ENCODE assay signal across 2 cellular contexts in the genomic region with DNA sequence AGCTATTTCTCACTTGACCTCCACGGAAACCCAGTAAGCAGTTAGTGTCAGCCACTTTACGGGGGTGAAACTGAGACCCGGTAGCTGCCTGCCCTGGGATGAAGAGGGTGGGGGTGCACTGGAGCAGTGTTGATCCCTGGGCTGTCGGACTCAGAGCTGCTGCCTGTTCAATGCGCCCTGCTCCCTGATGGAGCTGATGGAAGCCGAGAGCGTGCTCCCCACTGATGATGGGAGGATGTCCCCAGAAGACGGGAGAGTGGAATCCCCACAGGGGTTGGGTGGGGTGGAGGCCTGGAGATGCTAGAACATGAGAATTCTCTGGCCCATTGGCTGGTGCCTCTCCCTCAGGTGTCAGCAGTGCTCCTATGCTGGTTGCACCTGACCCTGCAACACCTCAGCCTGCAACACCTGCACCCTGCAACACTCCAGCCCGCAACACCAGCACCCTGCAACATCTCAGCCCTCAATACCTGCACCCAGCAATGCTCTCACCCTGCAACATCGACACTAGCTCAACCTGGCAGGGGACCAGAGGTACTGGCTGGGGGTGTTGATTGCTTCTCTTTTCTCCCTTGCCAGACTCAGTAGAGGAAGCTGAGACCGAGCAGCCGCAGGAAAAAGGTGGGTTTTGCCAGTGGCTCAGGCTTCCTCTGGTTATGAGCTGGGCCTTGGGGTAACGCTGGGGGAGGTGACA.
TF ChIP-seq lines count a peak whose summit lies in the region.

No MANE protein-coding gene starts in this region.

TF ChIP-seq in GM23338, 12 proteins besides CTCF, POLR2A, EP300 and RAD21:
- TF ChIP-seq, protein P1, sequence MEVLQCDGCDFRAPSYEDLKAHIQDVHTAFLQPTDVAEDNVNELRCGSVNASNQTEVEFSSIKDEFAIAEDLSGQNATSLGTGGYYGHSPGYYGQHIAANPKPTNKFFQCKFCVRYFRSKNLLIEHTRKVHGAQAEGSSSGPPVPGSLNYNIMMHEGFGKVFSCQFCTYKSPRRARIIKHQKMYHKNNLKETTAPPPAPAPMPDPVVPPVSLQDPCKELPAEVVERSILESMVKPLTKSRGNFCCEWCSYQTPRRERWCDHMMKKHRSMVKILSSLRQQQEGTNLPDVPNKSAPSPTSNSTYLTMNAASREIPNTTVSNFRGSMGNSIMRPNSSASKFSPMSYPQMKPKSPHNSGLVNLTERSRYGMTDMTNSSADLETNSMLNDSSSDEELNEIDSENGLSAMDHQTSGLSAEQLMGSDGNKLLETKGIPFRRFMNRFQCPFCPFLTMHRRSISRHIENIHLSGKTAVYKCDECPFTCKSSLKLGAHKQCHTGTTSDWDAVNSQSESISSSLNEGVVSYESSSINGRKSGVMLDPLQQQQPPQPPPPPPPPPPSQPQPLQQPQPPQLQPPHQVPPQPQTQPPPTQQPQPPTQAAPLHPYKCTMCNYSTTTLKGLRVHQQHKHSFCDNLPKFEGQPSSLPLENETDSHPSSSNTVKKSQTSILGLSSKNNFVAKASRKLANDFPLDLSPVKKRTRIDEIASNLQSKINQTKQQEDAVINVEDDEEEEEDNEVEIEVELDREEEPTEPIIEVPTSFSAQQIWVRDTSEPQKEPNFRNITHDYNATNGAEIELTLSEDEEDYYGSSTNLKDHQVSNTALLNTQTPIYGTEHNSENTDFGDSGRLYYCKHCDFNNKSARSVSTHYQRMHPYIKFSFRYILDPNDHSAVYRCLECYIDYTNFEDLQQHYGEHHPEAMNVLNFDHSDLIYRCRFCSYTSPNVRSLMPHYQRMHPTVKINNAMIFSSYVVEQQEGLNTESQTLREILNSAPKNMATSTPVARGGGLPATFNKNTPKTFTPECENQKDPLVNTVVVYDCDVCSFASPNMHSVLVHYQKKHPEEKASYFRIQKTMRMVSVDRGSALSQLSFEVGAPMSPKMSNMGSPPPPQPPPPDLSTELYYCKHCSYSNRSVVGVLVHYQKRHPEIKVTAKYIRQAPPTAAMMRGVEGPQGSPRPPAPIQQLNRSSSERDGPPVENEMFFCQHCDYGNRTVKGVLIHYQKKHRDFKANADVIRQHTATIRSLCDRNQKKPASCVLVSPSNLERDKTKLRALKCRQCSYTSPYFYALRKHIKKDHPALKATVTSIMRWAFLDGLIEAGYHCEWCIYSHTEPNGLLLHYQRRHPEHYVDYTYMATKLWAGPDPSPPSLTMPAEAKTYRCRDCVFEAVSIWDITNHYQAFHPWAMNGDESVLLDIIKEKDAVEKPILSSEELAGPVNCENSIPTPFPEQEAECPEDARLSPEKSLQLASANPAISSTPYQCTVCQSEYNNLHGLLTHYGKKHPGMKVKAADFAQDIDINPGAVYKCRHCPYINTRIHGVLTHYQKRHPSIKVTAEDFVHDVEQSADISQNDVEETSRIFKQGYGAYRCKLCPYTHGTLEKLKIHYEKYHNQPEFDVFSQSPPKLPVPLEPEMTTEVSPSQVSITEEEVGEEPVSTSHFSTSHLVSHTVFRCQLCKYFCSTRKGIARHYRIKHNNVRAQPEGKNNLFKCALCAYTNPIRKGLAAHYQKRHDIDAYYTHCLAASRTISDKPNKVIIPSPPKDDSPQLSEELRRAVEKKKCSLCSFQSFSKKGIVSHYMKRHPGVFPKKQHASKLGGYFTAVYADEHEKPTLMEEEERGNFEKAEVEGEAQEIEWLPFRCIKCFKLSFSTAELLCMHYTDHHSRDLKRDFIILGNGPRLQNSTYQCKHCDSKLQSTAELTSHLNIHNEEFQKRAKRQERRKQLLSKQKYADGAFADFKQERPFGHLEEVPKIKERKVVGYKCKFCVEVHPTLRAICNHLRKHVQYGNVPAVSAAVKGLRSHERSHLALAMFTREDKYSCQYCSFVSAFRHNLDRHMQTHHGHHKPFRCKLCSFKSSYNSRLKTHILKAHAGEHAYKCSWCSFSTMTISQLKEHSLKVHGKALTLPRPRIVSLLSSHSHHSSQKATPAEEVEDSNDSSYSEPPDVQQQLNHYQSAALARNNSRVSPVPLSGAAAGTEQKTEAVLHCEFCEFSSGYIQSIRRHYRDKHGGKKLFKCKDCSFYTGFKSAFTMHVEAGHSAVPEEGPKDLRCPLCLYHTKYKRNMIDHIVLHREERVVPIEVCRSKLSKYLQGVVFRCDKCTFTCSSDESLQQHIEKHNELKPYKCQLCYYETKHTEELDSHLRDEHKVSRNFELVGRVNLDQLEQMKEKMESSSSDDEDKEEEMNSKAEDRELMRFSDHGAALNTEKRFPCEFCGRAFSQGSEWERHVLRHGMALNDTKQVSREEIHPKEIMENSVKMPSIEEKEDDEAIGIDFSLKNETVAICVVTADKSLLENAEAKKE (CRISPR knock-in tag; IDR thresholded peaks at IDR 0.05) = no peak
- no peak for TF ChIP-seq ZNF331 (CRISPR knock-in tag; IDR thresholded peaks at IDR 0.05; ENCODE audit: low read depth)
- TF ChIP-seq, protein P2, sequence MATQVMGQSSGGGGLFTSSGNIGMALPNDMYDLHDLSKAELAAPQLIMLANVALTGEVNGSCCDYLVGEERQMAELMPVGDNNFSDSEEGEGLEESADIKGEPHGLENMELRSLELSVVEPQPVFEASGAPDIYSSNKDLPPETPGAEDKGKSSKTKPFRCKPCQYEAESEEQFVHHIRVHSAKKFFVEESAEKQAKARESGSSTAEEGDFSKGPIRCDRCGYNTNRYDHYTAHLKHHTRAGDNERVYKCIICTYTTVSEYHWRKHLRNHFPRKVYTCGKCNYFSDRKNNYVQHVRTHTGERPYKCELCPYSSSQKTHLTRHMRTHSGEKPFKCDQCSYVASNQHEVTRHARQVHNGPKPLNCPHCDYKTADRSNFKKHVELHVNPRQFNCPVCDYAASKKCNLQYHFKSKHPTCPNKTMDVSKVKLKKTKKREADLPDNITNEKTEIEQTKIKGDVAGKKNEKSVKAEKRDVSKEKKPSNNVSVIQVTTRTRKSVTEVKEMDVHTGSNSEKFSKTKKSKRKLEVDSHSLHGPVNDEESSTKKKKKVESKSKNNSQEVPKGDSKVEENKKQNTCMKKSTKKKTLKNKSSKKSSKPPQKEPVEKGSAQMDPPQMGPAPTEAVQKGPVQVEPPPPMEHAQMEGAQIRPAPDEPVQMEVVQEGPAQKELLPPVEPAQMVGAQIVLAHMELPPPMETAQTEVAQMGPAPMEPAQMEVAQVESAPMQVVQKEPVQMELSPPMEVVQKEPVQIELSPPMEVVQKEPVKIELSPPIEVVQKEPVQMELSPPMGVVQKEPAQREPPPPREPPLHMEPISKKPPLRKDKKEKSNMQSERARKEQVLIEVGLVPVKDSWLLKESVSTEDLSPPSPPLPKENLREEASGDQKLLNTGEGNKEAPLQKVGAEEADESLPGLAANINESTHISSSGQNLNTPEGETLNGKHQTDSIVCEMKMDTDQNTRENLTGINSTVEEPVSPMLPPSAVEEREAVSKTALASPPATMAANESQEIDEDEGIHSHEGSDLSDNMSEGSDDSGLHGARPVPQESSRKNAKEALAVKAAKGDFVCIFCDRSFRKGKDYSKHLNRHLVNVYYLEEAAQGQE (IDR thresholded peaks at IDR 0.05; ENCODE audit: unreplicated experiment) = no peak
- TF ChIP-seq ZNF114 (CRISPR knock-in tag; IDR thresholded peaks at IDR 0.05) = no peak
- TF ChIP-seq JUNB (IDR thresholded peaks at IDR 0.05; ENCODE audit: unreplicated experiment) = no peak

TF ChIP-seq in GM12878, 131 proteins besides CTCF, POLR2A, EP300 and RAD21:
- TF ChIP-seq PML (IDR thresholded peaks at IDR 0.05; ENCODE audit: low read length) (no peak), NFYA (IDR thresholded peaks at IDR 0.05; ENCODE audit: borderline replicate concordance, low read depth, low read length) (no peak), ASH2L (IDR thresholded peaks at IDR 0.05; ENCODE audit: borderline replicate concordance, low read depth) (no peak), HDAC2 (IDR thresholded peaks at IDR 0.05) (no peak), RBBP5 (conservative IDR thresholded peaks at IDR 0.05) (no peak), NFIC (IDR thresholded peaks at IDR 0.05; ENCODE audit: low read depth, low read length) (no peak), MEF2A (IDR thresholded peaks at IDR 0.05; ENCODE audit: insufficient read depth, low read depth, low read length) (no peak), YY1 (IDR thresholded peaks at IDR 0.05; ENCODE audit: low read depth, low read length) (no peak), TARDBP (IDR thresholded peaks at IDR 0.05; ENCODE audit: borderline replicate concordance) (no peak), ATF7 (IDR thresholded peaks at IDR 0.05; ENCODE audit: low read depth) (no peak), CBFB (IDR thresholded peaks at IDR 0.05; ENCODE audit: low read depth) (no peak), STAT3 (IDR thresholded peaks at IDR 0.05; ENCODE audit: low read depth, low read length) (no peak), SUZ12 (IDR thresholded peaks at IDR 0.05; ENCODE audit: unreplicated experiment) (no peak), MTA3 (IDR thresholded peaks at IDR 0.05; ENCODE audit: borderline replicate concordance, low read length) (no peak), ZBED1 (IDR thresholded peaks at IDR 0.05; ENCODE audit: borderline replicate concordance) (no peak), ESRRA (IDR thresholded peaks at IDR 0.05; ENCODE audit: low read length) (no peak), MXI1 (IDR thresholded peaks at IDR 0.05; ENCODE audit: low read depth, low read length) (no peak), SMAD5 (IDR thresholded peaks at IDR 0.05; ENCODE audit: low read depth) (no peak)
- TF ChIP-seq, protein P3, sequence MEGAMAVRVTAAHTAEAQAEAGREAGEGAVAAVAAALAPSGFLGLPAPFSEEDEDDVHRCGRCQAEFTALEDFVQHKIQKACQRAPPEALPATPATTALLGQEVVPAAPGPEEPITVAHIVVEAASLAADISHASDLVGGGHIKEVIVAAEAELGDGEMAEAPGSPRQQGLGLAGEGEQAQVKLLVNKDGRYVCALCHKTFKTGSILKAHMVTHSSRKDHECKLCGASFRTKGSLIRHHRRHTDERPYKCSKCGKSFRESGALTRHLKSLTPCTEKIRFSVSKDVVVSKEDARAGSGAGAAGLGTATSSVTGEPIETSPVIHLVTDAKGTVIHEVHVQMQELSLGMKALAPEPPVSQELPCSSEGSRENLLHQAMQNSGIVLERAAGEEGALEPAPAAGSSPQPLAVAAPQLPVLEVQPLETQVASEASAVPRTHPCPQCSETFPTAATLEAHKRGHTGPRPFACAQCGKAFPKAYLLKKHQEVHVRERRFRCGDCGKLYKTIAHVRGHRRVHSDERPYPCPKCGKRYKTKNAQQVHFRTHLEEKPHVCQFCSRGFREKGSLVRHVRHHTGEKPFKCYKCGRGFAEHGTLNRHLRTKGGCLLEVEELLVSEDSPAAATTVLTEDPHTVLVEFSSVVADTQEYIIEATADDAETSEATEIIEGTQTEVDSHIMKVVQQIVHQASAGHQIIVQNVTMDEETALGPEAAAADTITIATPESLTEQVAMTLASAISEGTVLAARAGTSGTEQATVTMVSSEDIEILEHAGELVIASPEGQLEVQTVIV (IDR thresholded peaks at IDR 0.05; ENCODE audit: borderline replicate concordance, partially characterized antibody) = no peak
- TF ChIP-seq, protein P4, sequence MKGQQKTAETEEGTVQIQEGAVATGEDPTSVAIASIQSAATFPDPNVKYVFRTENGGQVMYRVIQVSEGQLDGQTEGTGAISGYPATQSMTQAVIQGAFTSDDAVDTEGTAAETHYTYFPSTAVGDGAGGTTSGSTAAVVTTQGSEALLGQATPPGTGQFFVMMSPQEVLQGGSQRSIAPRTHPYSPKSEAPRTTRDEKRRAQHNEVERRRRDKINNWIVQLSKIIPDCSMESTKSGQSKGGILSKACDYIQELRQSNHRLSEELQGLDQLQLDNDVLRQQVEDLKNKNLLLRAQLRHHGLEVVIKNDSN (IDR thresholded peaks at IDR 0.05; ENCODE audit: borderline replicate concordance, extremely low read length, insufficient read depth, low read depth, low read length) = no peak
TF ChIP-seq in GM12878: peak in this region for 0.
